In genomic region chr6:169029861-169030260, GRCh38 we compare ENCODE assay signal across 22 cellular contexts.
"Had no signal": no experiment of that assay in that cellular context is flagged by ENCODE, and none has a peak within 500 bp of the region (broad histone marks: within the 10 kb centered on the region; RNA-seq: fewer than 3 reads in every experiment).

No MANE protein-coding gene starts in this region.

- ATAC-seq: left lobe of liver; mucosa of descending colon; naive thymus-derived CD8-positive, alpha-beta T cell; pancreas; psoas muscle had no signal

- H3K4me3 ChIP-seq: colonic mucosa, hepatocyte, mucosa of descending colon, pancreas, psoas muscle, right atrium auricular region, sigmoid colon, skin epidermis, stomach had no signal

- H3K36me3 ChIP-seq: colonic mucosa, pancreas, right atrium auricular region, sigmoid colon, stomach had no signal

- H3K27ac Mint-ChIP-seq: endodermal cell; naive thymus-derived CD8-positive, alpha-beta T cell had no signal

- DNase-seq: cerebellar nuclear complex; colonic mucosa; effector CD4-positive, alpha-beta T cell; endodermal cell; erythroblast; foreskin melanocyte; head of caudate nucleus; mucosa of descending colon; naive thymus-derived CD8-positive, alpha-beta T cell; pancreas; psoas muscle; sigmoid colon; stimulated activated CD4-positive, alpha-beta T cell treated with anti-CD3 and anti-CD28 coated beads, Interleukin-2, amount 100 ng/mL, for 24 hours; stimulated activated naive CD4-positive, alpha-beta T cell; stomach; substantia nigra; trophoblast cell had no signal

- H3K4me1 Mint-ChIP-seq: endodermal cell had no signal

- H3K9me3 Mint-ChIP-seq: neural crest cell had no signal

- H3K4me3 Mint-ChIP-seq: endodermal cell; naive thymus-derived CD8-positive, alpha-beta T cell; neural crest cell had no signal

- H3K27ac ChIP-seq: colonic mucosa, hepatocyte, pancreas, psoas muscle, right atrium auricular region, skin epidermis, stomach had no signal

- H3K4me1 ChIP-seq: colonic mucosa, pancreas, psoas muscle, right atrium auricular region, stomach had no signal

- H3K9me3 ChIP-seq: colonic mucosa, mucosa of descending colon, pancreas, psoas muscle, right atrium auricular region, sigmoid colon, stomach had no signal

- H3K27me3 ChIP-seq: colonic mucosa, hepatocyte, pancreas, right atrium auricular region, sigmoid colon, stomach had no signal

- H3K36me3 Mint-ChIP-seq: naive thymus-derived CD8-positive, alpha-beta T cell had no signal
